Comparison of ENCODE assay signal across 15 cellular contexts in the genomic region with DNA sequence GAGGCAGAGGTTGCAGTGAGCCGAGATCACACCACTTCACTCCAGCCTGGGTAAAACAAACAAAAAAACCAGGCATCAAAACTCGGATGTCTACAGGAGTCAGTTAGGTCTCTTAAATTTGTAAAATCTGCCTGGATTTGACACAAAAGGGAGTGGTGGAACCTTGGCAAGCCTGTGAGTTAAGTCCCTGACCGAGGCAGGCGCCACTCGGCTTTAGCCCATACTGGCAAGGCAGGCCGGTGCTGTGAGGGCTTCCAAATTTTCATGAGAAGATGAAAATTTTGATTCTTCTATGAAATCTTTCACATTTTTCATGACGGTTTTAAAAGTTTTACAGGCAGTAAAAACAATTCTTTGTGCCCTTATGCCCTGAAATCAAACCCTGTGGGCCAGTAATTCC.
DNase-seq lines count a peak whose midpoint lies in the region; ATAC-seq, FAIRE-seq and TF ChIP-seq lines count a peak whose summit lies in the region.
"Had no signal": no experiment of that assay in that cellular context is flagged by ENCODE, and none has a peak within 500 bp of the region (broad histone marks: within the 10 kb centered on the region; RNA-seq: fewer than 3 reads in every experiment).

No MANE protein-coding gene starts in this region.

- H3K9me2 ChIP-seq in PC-9 (ENCODE audit: insufficient read depth), result no peaks in the 10 kb centered on the region

- peak overlapping the region; percentile 22 for H3K9ac ChIP-seq in mucosa of stomach (ENCODE audit: low read length)

- H3K36me3 ChIP-seq in Panc1 (ENCODE audit: control insufficient read depth, insufficient read depth, low read length) (no peaks in the 10 kb centered on the region), esophagus squamous epithelium (no peaks in the 10 kb centered on the region), mucosa of stomach (ENCODE audit: control insufficient read depth, insufficient read depth, low read length) (no peaks in the 10 kb centered on the region), small intestine (ENCODE audit: control insufficient read depth in 2 of 2, insufficient read depth in 2 of 2, low read length in 2 of 2) (no peaks in the 10 kb centered on the region), PC-9 (ENCODE audit: low read depth) (no peaks in the 10 kb centered on the region)

- POLR2A ChIA-PET in Panc1 (lab: Charles Lee), result no interaction called here
- POLR2A ChIA-PET in PC-9 (lab: Charles Lee; ENCODE audit: unreplicated experiment), result interaction anchor here (0.5 kb wide), 1 partner anchor 12 kb away, joined by 5 read pairs; no protein-coding TSS in a partner anchor

- H3K27me3 ChIP-seq in Panc1 (ENCODE audit: control insufficient read depth, insufficient read depth, low read length), result no peaks in the 10 kb centered on the region
- no peaks in the 10 kb centered on the region for H3K27me3 ChIP-seq in esophagus squamous epithelium
- H3K27me3 ChIP-seq in mucosa of stomach (ENCODE audit: control insufficient read depth, insufficient read depth, low read length), result no peaks in the 10 kb centered on the region
- no peaks in the 10 kb centered on the region for H3K27me3 ChIP-seq in small intestine (ENCODE audit: control insufficient read depth in 2 of 2, insufficient read depth in 2 of 2, low read length in 2 of 2)
- no peaks in the 10 kb centered on the region for H3K27me3 ChIP-seq in PC-9 (ENCODE audit: insufficient read depth, low read depth)

- H3K4me3 ChIP-seq in Panc1 (ENCODE audit: low read depth in 2 of 2, low read length in 2 of 2) (no peak overlapping the region), esophagus squamous epithelium (no peak overlapping the region), mucosa of stomach (ENCODE audit: low read length) (no peak overlapping the region), small intestine (ENCODE audit: low read depth in 1 of 2, low read length in 2 of 2) (no peak overlapping the region), PC-9 (no peak overlapping the region)

- FAIRE-seq in GM12891 (lab: Jason Lieb, UNC) (no peak), small intestine (lab: Jason Lieb, UNC) (no peak)
- FAIRE-seq: keratinocyte had no signal

- CTCF ChIA-PET in Panc1 (lab: Charles Lee), result no interaction called here
- CTCF ChIA-PET in PC-9 (lab: Charles Lee), result interaction anchor here (0.7 kb wide), 1 partner anchor 291 kb away, joined by 3 read pairs; no protein-coding TSS in a partner anchor

- TF ChIP-seq POLR2A in esophagus squamous epithelium (IDR thresholded peaks at IDR 0.05), result no peak
- TF ChIP-seq POLR2A in GM12891 (IDR thresholded peaks at IDR 0.05; ENCODE audit: low read depth, low read length), result no peak

- WGBS in esophagus squamous epithelium, 2 donors, result 84 to 92% methylated on average over 7 of the region's 7 CpGs
- 82 to 84% (median 83%) methylated on average over 7 of the region's 7 CpGs for WGBS in small intestine, 3 donors

- no peak for TF ChIP-seq CTCF in Panc1 (IDR thresholded peaks at IDR 0.05)
- TF ChIP-seq CTCF in esophagus squamous epithelium (IDR thresholded peaks at IDR 0.05), result no peak
- no peak for TF ChIP-seq CTCF in PC-9 (conservative IDR thresholded peaks at IDR 0.05)

- intact Hi-C loops in Panc1 (cut with micrococcal nuclease; ENCODE audit: unreplicated experiment) (no loop called here), esophagus squamous epithelium (cut with DNase I) (no loop called here), PC-9 (cut with micrococcal nuclease; ENCODE audit: unreplicated experiment) (loop anchor here (10.0 kb wide), 1 partner anchor 114 kb away; no protein-coding TSS in a partner anchor)

- peaks cover 88% of the 10 kb centered on the region for H3K79me2 ChIP-seq in PC-9 (ENCODE audit: low read depth)

- in situ Hi-C loops in Panc1 (cut with HindIII; ENCODE audit: low pct_unique_long_range_greater_than_20kb, low sequenced_read_pairs), result no loop called here

- H3K9me3 ChIP-seq in Panc1 (ENCODE audit: control insufficient read depth, insufficient read depth, low read depth, low read length) (peaks cover 3% of the 10 kb centered on the region; the same call in 1 of the 2 replicates), esophagus squamous epithelium (no peaks in the 10 kb centered on the region), mucosa of stomach (ENCODE audit: control insufficient read depth, low read length) (no peaks in the 10 kb centered on the region), small intestine (ENCODE audit: control insufficient read depth, low read depth) (no peaks in the 10 kb centered on the region), PC-9 (ENCODE audit: insufficient read depth, low read depth) (no peaks in the 10 kb centered on the region)

- H3K4me2 ChIP-seq in PC-9, result no peak overlapping the region

- DNase-seq in Panc1 (ENCODE audit: low read depth, low spot score) (no peak), esophagus squamous epithelium (lab: John Stamatoyannopoulos, UW) (no peak), GM12891 (ENCODE audit: insufficient read length, low spot score) (no peak), small intestine (no peak), D341Med (ENCODE audit: low spot score) (no peak), PC-9 (no peak)
- DNase-seq: activated naive CD4-positive, alpha-beta T cell treated with anti-CD3 and anti-CD28 coated beads, Interleukin-2, amount 10 ng/mL, durations not matched to agents 7 days and 5 days; COR-L47; HFFc6; NCI-H1092; NCI-H748 treated with DMSO at 0.1 percent for 48 hours; PC-3 had no signal

- H3F3A ChIP-seq in PC-9 (ENCODE audit: insufficient read depth, low read depth), result peaks cover 37% of the 10 kb centered on the region

- H4K20me1 ChIP-seq in PC-9 (ENCODE audit: insufficient read depth), result no peaks in the 10 kb centered on the region

- ATAC-seq in Panc1, result no peak
- ATAC-seq: PC-3 had no signal

- H3K4me1 ChIP-seq in Panc1 (ENCODE audit: control insufficient read depth, insufficient read depth, low read length) (peaks cover 66% of the 10 kb centered on the region), esophagus squamous epithelium (peaks cover 0 to 20% (median 3%) of the 10 kb centered on the region in 3 donors), mucosa of stomach (ENCODE audit: control insufficient read depth, insufficient read depth, low read length) (peaks cover 10% of the 10 kb centered on the region), small intestine (ENCODE audit: control insufficient read depth in 2 of 2, insufficient read depth in 1 of 2, low read depth in 1 of 2, low read length in 1 of 2) (peaks cover 0 to 9% of the 10 kb centered on the region in 2 donors), PC-9 (replicated peaks; ENCODE audit: insufficient read depth) (peaks cover 68% of the 10 kb centered on the region)

- no peak overlapping the region for H2AFZ ChIP-seq in PC-9

- BruUV-seq in Panc1 (replicated peaks; lab: Mats Ljungman, UMichigan) (no TSS peak), PC-9 (replicated peaks; lab: Mats Ljungman, UMichigan) (no TSS peak)

- H3K27ac ChIP-seq in Panc1 (ENCODE audit: low read length), result peak overlapping the region; percentile 78
- peak overlapping the region; percentile 42 to 79 (median 63) for H3K27ac ChIP-seq in esophagus squamous epithelium
- peak overlapping the region; percentile 77 for H3K27ac ChIP-seq in temporal lobe (ENCODE audit: low read depth, low read length)
- peak overlapping the region in 1 of 2 donors; percentile 75 for H3K27ac ChIP-seq in small intestine (ENCODE audit: low read depth in 1 of 2, low read length in 1 of 2)
- no peak overlapping the region for H3K27ac ChIP-seq in PC-9

TF ChIP-seq in GM12891, 5 proteins besides CTCF, POLR2A, EP300 and RAD21:
- no peak for TF ChIP-seq TAF1 (IDR thresholded peaks at IDR 0.05; ENCODE audit: low read depth, low read length)
- no peak for TF ChIP-seq POLR2AphosphoS5 (IDR thresholded peaks at IDR 0.05; ENCODE audit: low read depth, low read length)
- no peak for TF ChIP-seq SPI1 (IDR thresholded peaks at IDR 0.05; ENCODE audit: low read depth, low read length)
- no peak for TF ChIP-seq PAX5 (IDR thresholded peaks at IDR 0.05; ENCODE audit: insufficient read depth, low read length, severe bottlenecking)
- no peak for TF ChIP-seq POU2F2 (IDR thresholded peaks at IDR 0.05; ENCODE audit: low read depth, low read length)
TF ChIP-seq in GM12891: peak in this region for 0.
